In genomic region chr11:76380977-76381719, GRCh38 we compare ENCODE assay signal across 1 cellular context.
TF ChIP-seq lines count a peak whose summit lies in the region.

Gene GVQW3, plus strand, starts transcription at chr11:76381323. Its CDS starts 506 bp downstream, at chr11:76381829.
Gene THAP12, minus strand, starts transcription at chr11:76381132. Its CDS starts 296 bp downstream, at chr11:76380836.

TF ChIP-seq in K562, 482 proteins besides CTCF, POLR2A, EP300 and RAD21 (continued from another document and continues in another):
- TF ChIP-seq, protein P1, sequence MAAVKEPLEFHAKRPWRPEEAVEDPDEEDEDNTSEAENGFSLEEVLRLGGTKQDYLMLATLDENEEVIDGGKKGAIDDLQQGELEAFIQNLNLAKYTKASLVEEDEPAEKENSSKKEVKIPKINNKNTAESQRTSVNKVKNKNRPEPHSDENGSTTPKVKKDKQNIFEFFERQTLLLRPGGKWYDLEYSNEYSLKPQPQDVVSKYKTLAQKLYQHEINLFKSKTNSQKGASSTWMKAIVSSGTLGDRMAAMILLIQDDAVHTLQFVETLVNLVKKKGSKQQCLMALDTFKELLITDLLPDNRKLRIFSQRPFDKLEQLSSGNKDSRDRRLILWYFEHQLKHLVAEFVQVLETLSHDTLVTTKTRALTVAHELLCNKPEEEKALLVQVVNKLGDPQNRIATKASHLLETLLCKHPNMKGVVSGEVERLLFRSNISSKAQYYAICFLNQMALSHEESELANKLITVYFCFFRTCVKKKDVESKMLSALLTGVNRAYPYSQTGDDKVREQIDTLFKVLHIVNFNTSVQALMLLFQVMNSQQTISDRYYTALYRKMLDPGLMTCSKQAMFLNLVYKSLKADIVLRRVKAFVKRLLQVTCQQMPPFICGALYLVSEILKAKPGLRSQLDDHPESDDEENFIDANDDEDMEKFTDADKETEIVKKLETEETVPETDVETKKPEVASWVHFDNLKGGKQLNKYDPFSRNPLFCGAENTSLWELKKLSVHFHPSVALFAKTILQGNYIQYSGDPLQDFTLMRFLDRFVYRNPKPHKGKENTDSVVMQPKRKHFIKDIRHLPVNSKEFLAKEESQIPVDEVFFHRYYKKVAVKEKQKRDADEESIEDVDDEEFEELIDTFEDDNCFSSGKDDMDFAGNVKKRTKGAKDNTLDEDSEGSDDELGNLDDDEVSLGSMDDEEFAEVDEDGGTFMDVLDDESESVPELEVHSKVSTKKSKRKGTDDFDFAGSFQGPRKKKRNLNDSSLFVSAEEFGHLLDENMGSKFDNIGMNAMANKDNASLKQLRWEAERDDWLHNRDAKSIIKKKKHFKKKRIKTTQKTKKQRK (IDR thresholded peaks at IDR 0.05; ENCODE audit: borderline replicate concordance, low read depth, low read length): no peak
- TF ChIP-seq ZNF717 (CRISPR knock-in tag; IDR thresholded peaks at IDR 0.05) (no peak), HEY1 (CRISPR knock-in tag; IDR thresholded peaks at IDR 0.05; ENCODE audit: borderline replicate concordance) (no peak), NONO (IDR thresholded peaks at IDR 0.05; ENCODE audit: low read depth in 2 of 2, low read length in 1 of 2) (peak in 1 of 2 experiments; percentile 70; a peak in 1 of 4 replicates), ZFP36 (IDR thresholded peaks at IDR 0.05; ENCODE audit: low read depth, low read length, partially characterized antibody) (no peak), ZFP1 (CRISPR knock-in tag; IDR thresholded peaks at IDR 0.05) (no peak), MTA3 (IDR thresholded peaks at IDR 0.05; ENCODE audit: borderline replicate concordance) (no peak), ILF3 (IDR thresholded peaks at IDR 0.05; ENCODE audit: borderline replicate concordance) (no peak), ZNF639 (CRISPR knock-in tag; conservative IDR thresholded peaks at IDR 0.05 in 1 of 2, IDR thresholded peaks at IDR 0.05 in 1 of 2) (peak in 1 of 2 experiments; percentile 85; a peak in 2 of 4 replicates), ZZZ3 (IDR thresholded peaks at IDR 0.05) (no peak), GATA2 (CRISPR knock-in tag; IDR thresholded peaks at IDR 0.05) (0 out of 2 replicates have a peak, but pooled peaks have one; percentile 19), THAP7 (CRISPR knock-in tag; IDR thresholded peaks at IDR 0.05) (no peak), HNRNPK (IDR thresholded peaks at IDR 0.05; ENCODE audit: low read depth, low read length, poor library complexity, severe bottlenecking) (no peak), TAF1 (IDR thresholded peaks at IDR 0.05; ENCODE audit: control insufficient read depth, extremely low read depth, insufficient read depth, low read length, severe bottlenecking) (peak; percentile 12), CCNT2 (IDR thresholded peaks at IDR 0.05; ENCODE audit: borderline replicate concordance, extremely low read depth, insufficient read length, low read depth, low read length) (peak; percentile 77), RNF219 (CRISPR knock-in tag; IDR thresholded peaks at IDR 0.05) (no peak), EP400 (IDR thresholded peaks at IDR 0.05) (no peak), ZFPM2 (CRISPR knock-in tag; IDR thresholded peaks at IDR 0.05) (no peak), CBX3 (IDR thresholded peaks at IDR 0.05; ENCODE audit: borderline replicate concordance in 1 of 2, low read length in 2 of 2) (no peak), DNMT1 (IDR thresholded peaks at IDR 0.05) (no peak), POLR2G (IDR thresholded peaks at IDR 0.05; ENCODE audit: low read depth, low read length) (peak; percentile 79), ZNF41 (CRISPR knock-in tag; conservative IDR thresholded peaks at IDR 0.05) (no peak), TFAP4 (CRISPR knock-in tag; IDR thresholded peaks at IDR 0.05; ENCODE audit: borderline replicate concordance) (peak; percentile 91), HCFC1 (IDR thresholded peaks at IDR 0.05; ENCODE audit: low read depth, low read length) (peak; percentile 63), CREB3 (tag; conservative IDR thresholded peaks at IDR 0.05; ENCODE audit: low read depth) (no peak), TFAM (CRISPR knock-in tag; conservative IDR thresholded peaks at IDR 0.05) (no peak), ETV1 (tag; conservative IDR thresholded peaks at IDR 0.05; ENCODE audit: low read depth) (peak; percentile 67)
- TF ChIP-seq, protein P2, sequence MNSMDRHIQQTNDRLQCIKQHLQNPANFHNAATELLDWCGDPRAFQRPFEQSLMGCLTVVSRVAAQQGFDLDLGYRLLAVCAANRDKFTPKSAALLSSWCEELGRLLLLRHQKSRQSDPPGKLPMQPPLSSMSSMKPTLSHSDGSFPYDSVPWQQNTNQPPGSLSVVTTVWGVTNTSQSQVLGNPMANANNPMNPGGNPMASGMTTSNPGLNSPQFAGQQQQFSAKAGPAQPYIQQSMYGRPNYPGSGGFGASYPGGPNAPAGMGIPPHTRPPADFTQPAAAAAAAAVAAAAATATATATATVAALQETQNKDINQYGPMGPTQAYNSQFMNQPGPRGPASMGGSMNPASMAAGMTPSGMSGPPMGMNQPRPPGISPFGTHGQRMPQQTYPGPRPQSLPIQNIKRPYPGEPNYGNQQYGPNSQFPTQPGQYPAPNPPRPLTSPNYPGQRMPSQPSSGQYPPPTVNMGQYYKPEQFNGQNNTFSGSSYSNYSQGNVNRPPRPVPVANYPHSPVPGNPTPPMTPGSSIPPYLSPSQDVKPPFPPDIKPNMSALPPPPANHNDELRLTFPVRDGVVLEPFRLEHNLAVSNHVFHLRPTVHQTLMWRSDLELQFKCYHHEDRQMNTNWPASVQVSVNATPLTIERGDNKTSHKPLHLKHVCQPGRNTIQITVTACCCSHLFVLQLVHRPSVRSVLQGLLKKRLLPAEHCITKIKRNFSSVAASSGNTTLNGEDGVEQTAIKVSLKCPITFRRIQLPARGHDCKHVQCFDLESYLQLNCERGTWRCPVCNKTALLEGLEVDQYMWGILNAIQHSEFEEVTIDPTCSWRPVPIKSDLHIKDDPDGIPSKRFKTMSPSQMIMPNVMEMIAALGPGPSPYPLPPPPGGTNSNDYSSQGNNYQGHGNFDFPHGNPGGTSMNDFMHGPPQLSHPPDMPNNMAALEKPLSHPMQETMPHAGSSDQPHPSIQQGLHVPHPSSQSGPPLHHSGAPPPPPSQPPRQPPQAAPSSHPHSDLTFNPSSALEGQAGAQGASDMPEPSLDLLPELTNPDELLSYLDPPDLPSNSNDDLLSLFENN (IDR thresholded peaks at IDR 0.05; ENCODE audit: low read depth in 2 of 2, low read length in 2 of 2): no peak
- TF ChIP-seq, protein P3, sequence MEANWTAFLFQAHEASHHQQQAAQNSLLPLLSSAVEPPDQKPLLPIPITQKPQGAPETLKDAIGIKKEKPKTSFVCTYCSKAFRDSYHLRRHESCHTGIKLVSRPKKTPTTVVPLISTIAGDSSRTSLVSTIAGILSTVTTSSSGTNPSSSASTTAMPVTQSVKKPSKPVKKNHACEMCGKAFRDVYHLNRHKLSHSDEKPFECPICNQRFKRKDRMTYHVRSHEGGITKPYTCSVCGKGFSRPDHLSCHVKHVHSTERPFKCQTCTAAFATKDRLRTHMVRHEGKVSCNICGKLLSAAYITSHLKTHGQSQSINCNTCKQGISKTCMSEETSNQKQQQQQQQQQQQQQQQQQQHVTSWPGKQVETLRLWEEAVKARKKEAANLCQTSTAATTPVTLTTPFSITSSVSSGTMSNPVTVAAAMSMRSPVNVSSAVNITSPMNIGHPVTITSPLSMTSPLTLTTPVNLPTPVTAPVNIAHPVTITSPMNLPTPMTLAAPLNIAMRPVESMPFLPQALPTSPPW (CRISPR knock-in tag; IDR thresholded peaks at IDR 0.05): peak; percentile 97
- TF ChIP-seq, protein P4, sequence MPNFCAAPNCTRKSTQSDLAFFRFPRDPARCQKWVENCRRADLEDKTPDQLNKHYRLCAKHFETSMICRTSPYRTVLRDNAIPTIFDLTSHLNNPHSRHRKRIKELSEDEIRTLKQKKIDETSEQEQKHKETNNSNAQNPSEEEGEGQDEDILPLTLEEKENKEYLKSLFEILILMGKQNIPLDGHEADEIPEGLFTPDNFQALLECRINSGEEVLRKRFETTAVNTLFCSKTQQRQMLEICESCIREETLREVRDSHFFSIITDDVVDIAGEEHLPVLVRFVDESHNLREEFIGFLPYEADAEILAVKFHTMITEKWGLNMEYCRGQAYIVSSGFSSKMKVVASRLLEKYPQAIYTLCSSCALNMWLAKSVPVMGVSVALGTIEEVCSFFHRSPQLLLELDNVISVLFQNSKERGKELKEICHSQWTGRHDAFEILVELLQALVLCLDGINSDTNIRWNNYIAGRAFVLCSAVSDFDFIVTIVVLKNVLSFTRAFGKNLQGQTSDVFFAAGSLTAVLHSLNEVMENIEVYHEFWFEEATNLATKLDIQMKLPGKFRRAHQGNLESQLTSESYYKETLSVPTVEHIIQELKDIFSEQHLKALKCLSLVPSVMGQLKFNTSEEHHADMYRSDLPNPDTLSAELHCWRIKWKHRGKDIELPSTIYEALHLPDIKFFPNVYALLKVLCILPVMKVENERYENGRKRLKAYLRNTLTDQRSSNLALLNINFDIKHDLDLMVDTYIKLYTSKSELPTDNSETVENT (CRISPR knock-in tag; IDR thresholded peaks at IDR 0.05): peak; percentile 83; the same call in 1 of the 2 replicates
- TF ChIP-seq, protein P5, sequence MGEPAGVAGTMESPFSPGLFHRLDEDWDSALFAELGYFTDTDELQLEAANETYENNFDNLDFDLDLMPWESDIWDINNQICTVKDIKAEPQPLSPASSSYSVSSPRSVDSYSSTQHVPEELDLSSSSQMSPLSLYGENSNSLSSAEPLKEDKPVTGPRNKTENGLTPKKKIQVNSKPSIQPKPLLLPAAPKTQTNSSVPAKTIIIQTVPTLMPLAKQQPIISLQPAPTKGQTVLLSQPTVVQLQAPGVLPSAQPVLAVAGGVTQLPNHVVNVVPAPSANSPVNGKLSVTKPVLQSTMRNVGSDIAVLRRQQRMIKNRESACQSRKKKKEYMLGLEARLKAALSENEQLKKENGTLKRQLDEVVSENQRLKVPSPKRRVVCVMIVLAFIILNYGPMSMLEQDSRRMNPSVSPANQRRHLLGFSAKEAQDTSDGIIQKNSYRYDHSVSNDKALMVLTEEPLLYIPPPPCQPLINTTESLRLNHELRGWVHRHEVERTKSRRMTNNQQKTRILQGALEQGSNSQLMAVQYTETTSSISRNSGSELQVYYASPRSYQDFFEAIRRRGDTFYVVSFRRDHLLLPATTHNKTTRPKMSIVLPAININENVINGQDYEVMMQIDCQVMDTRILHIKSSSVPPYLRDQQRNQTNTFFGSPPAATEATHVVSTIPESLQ (CRISPR knock-in tag; IDR thresholded peaks at IDR 0.05): no peak
- TF ChIP-seq, protein P6, sequence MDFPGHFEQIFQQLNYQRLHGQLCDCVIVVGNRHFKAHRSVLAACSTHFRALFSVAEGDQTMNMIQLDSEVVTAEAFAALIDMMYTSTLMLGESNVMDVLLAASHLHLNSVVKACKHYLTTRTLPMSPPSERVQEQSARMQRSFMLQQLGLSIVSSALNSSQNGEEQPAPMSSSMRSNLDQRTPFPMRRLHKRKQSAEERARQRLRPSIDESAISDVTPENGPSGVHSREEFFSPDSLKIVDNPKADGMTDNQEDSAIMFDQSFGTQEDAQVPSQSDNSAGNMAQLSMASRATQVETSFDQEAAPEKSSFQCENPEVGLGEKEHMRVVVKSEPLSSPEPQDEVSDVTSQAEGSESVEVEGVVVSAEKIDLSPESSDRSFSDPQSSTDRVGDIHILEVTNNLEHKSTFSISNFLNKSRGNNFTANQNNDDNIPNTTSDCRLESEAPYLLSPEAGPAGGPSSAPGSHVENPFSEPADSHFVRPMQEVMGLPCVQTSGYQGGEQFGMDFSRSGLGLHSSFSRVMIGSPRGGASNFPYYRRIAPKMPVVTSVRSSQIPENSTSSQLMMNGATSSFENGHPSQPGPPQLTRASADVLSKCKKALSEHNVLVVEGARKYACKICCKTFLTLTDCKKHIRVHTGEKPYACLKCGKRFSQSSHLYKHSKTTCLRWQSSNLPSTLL (IDR thresholded peaks at IDR 0.05): no peak
- TF ChIP-seq, protein P7, sequence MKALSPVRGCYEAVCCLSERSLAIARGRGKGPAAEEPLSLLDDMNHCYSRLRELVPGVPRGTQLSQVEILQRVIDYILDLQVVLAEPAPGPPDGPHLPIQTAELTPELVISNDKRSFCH (CRISPR knock-in tag; IDR thresholded peaks at IDR 0.05): no peak
- TF ChIP-seq, protein P7 (tag; IDR thresholded peaks at IDR 0.05): no peak
